Comparison of ENCODE assay signal across 7 cellular contexts in genomic region chr6:28985396-28986164, GRCh38. TPM values are rescaled to one million over a fixed set of nuclear protein-coding genes. Genes with fewer than 3 reads are reported as not detected.
DNase-seq lines count a peak whose midpoint lies in the region; TF ChIP-seq lines count a peak whose summit lies in the region.

No MANE protein-coding gene starts in this region.

- peaks cover 40% of the 10 kb centered on the region for H3K27me3 Mint-ChIP-seq in T-helper 2 cell treated with Interferon-gamma antibody and Interleukin-4, amounts not matched to agents 5 μg/mL and 100 μg/mL, for 36 hours (ENCODE audit: low read depth)
- peaks cover 15% of the 10 kb centered on the region for H3K27me3 Mint-ChIP-seq in endothelial cell (ENCODE audit: unreplicated experiment)

- peak overlapping the region; percentile 21 for H3K4me3 ChIP-seq in lower leg skin (ENCODE audit: low read depth, poor library complexity, severe bottlenecking)

- in situ Hi-C loops in G401 (cut with HindIII; ENCODE audit: low sequenced_read_pairs): no loop called here

- WGBS in lower leg skin, 2 donors: 9% methylated on average over 30 to 31 of the region's 31 CpGs

- peak; percentile 95 for DNase-seq in G401 (ENCODE audit: low spot score)
- peak; percentile 83 for DNase-seq in NCI-H1694 (lab: John Stamatoyannopoulos, UW)
- no peak for DNase-seq in T-helper 2 cell treated with Interferon-gamma antibody and Interleukin-4, amounts not matched to agents 5 μg/mL and 100 μg/mL, for 36 hours (ENCODE audit: low spot score)
- DNase-seq in endothelial cell (ENCODE audit: low spot score): peak; percentile 78
- DNase-seq in lower leg skin (ENCODE audit: low spot score in 2 of 2): peak; percentile 85 to 96
- peak in 43 of 49 donors; percentile 8 to 83 (median 54) for DNase-seq in substantia nigra (lab: John Stamatoyannopoulos, UW)
- no peak for DNase-seq in effector CD4-positive, alpha-beta T cell

- H3K27ac ChIP-seq in substantia nigra (ENCODE audit: low read depth, low read length, poor library complexity, severe bottlenecking): peak overlapping the region; percentile 31

- TF ChIP-seq CTCF in endothelial cell (IDR thresholded peaks at IDR 0.05; ENCODE audit: unreplicated experiment) (no peak), lower leg skin (IDR thresholded peaks at IDR 0.05) (no peak)

- intact Hi-C loops in lower leg skin (cut with DNase I; ENCODE audit: low total_unique reads): no loop called here

- H3K27ac Mint-ChIP-seq in T-helper 2 cell treated with Interferon-gamma antibody and Interleukin-4, amounts not matched to agents 5 μg/mL and 100 μg/mL, for 36 hours: no peak overlapping the region
- peak overlapping the region; percentile 89 for H3K27ac Mint-ChIP-seq in endothelial cell (ENCODE audit: unreplicated experiment)

- H3K4me3 Mint-ChIP-seq in T-helper 2 cell treated with Interferon-gamma antibody and Interleukin-4, amounts not matched to agents 5 μg/mL and 100 μg/mL, for 36 hours: peak overlapping the region; percentile 75
- peak overlapping the region; percentile 88 for H3K4me3 Mint-ChIP-seq in endothelial cell (ENCODE audit: unreplicated experiment)

- no peaks in the 10 kb centered on the region for H3K9me3 Mint-ChIP-seq in T-helper 2 cell treated with Interferon-gamma antibody and Interleukin-4, amounts not matched to agents 5 μg/mL and 100 μg/mL, for 36 hours
- no peaks in the 10 kb centered on the region for H3K9me3 Mint-ChIP-seq in endothelial cell (ENCODE audit: unreplicated experiment)

- H3K36me3 Mint-ChIP-seq in T-helper 2 cell treated with Interferon-gamma antibody and Interleukin-4, amounts not matched to agents 5 μg/mL and 100 μg/mL, for 36 hours (ENCODE audit: low read depth): peaks cover 4% of the 10 kb centered on the region
- H3K36me3 Mint-ChIP-seq in endothelial cell (ENCODE audit: low read depth, unreplicated experiment): peaks cover 5% of the 10 kb centered on the region

- H3K4me1 Mint-ChIP-seq in T-helper 2 cell treated with Interferon-gamma antibody and Interleukin-4, amounts not matched to agents 5 μg/mL and 100 μg/mL, for 36 hours (ENCODE audit: low read depth): peaks cover 34% of the 10 kb centered on the region
- H3K4me1 Mint-ChIP-seq in endothelial cell (ENCODE audit: unreplicated experiment): peaks cover 26% of the 10 kb centered on the region

- no peak for TF ChIP-seq POLR2A in lower leg skin (IDR thresholded peaks at IDR 0.05)

RNA-seq across cellular contexts. Expression of gene ZNF311, which starts 19.5 kb away (rescaled TPM):
- total RNA-seq in G401 (2014; rRNA removed; shearing (Covaris generic)): not detected in 2 replicates
- 1.6 TPM for total RNA-seq in endothelial cell (ENCODE audit: unreplicated experiment)
- total RNA-seq in lower leg skin: 1 to 10 TPM in 2 of 4 donors, under 1 TPM in 1, not detected in 1; 0.69 to 1.4 (median 1.1) TPM

RNA-seq across cellular contexts. Expression of gene OR2W1, which starts 59.4 kb away (rescaled TPM):
- not detected in 2 replicates for total RNA-seq in G401 (2014; rRNA removed; shearing (Covaris generic))
- total RNA-seq in endothelial cell (ENCODE audit: unreplicated experiment) (not detected), lower leg skin (not detected)

Comparison
In these comparisons a context has a peak if more than half of its experiments do, and no peak if none do; other contexts are left out.
1. DNase-seq: peak in G401 (single experiment), NCI-H1694 (single experiment), endothelial cell (single experiment), lower leg skin (2 of 2) and substantia nigra (43 of 49); none in T-helper 2 cell treated with Interferon-gamma antibody and Interleukin-4, amounts not matched to agents 5 μg/mL and 100 μg/mL, for 36 hours (single experiment) and effector CD4-positive, alpha-beta T cell (single experiment).